In genomic region chr3:190289989-190290388, GRCh38 we compare ENCODE assay signal across 31 cellular contexts. TPM values are rescaled to one million over a fixed set of nuclear protein-coding genes. Genes with fewer than 3 reads are reported as not detected.
"Had no signal": no experiment of that assay in that cellular context is flagged by ENCODE, and none has a peak within 500 bp of the region (broad histone marks: within the 10 kb centered on the region; RNA-seq: fewer than 3 reads in every experiment).

No MANE protein-coding gene starts in this region.

- H3K36me3 ChIP-seq: adrenal gland, esophagus squamous epithelium, gastroesophageal sphincter, heart right ventricle, WERI-Rb-1 had no signal

- H3K27me3 ChIP-seq: adrenal gland, body of pancreas, esophagus squamous epithelium, gastroesophageal sphincter, heart right ventricle, hepatocyte had no signal

- H3K27ac ChIP-seq: adrenal gland, body of pancreas, esophagus squamous epithelium, gastroesophageal sphincter, heart right ventricle, hepatocyte, WERI-Rb-1 had no signal

- H2AFZ ChIP-seq: hepatocyte had no signal

- ATAC-seq: activated CD4-positive, alpha-beta T cell treated with anti-CD3 and anti-CD28 coated beads for 36 hours; activated CD8-positive, alpha-beta memory T cell treated with anti-CD3 and anti-CD28 coated beads, Interleukin-2, amount 10 ng/mL, durations not matched to agents 7 days and 5 days; activated CD8-positive, alpha-beta T cell treated with anti-CD3 and anti-CD28 coated beads, Interleukin-2, amount 10 ng/mL, durations not matched to agents 7 days and 5 days; activated naive CD8-positive, alpha-beta T cell treated with anti-CD3 and anti-CD28 coated beads, Interleukin-2, amount 50 U/mL, for 24 hours; body of pancreas; effector memory CD8-positive, alpha-beta T cell; gastroesophageal sphincter; heart right ventricle had no signal

- H3K4me3 ChIP-seq: adrenal gland, body of pancreas, esophagus squamous epithelium, gastroesophageal sphincter, heart right ventricle, hepatocyte had no signal

- DNase-seq: activated CD4-positive, alpha-beta memory T cell treated with anti-CD3 and anti-CD28 coated beads for 36 hours; activated CD4-positive, alpha-beta T cell treated with anti-CD3 and anti-CD28 coated beads for 36 hours; activated CD4-positive, alpha-beta T cell treated with anti-CD3 and anti-CD28 coated beads, Interleukin-2, amount 10 ng/mL, durations not matched to agents 24 days and 14 days; activated CD4-positive, CD25-positive, alpha-beta regulatory T cell; activated CD4-positive, CD25-positive, alpha-beta regulatory T cell treated with anti-CD3 and anti-CD28 coated beads, Interleukin-2, amount 50 U/mL, for 72 hours; activated CD8-positive, alpha-beta memory T cell treated with anti-CD3 and anti-CD28 coated beads, Interleukin-2, amount 10 ng/mL, durations not matched to agents 7 days and 5 days; activated CD8-positive, alpha-beta memory T cell treated with anti-CD3 and anti-CD28 coated beads, Interleukin-2, amount 50 U/mL, for 4 hours; activated CD8-positive, alpha-beta T cell treated with anti-CD3 and anti-CD28 coated beads, Interleukin-2, amount 10 ng/mL, durations not matched to agents 7 days and 5 days; activated effector memory CD4-positive, alpha-beta T cell treated with anti-CD3 and anti-CD28 coated beads, Interleukin-2, amount 50 U/mL, for 16 hours; activated naive CD4-positive, alpha-beta T cell treated with anti-CD3 and anti-CD28 coated beads for 36 hours; activated naive CD8-positive, alpha-beta T cell treated with anti-CD3 and anti-CD28 coated beads for 36 hours; activated naive CD8-positive, alpha-beta T cell treated with anti-CD3 and anti-CD28 coated beads, Interleukin-2, amount 50 U/mL, for 24 hours; activated T-cell treated with anti-CD3 and anti-CD28 coated beads, Interleukin-2, amount 50 U/mL, for 1 hour; activated T-cell treated with anti-CD3 and anti-CD28 coated beads, Interleukin-2, amount 50 U/mL, for 48 hours; adrenal gland; amygdala; aorta; body of pancreas; caudate nucleus; cortex of kidney; dermis blood vessel endothelial cell; effector CD4-positive, alpha-beta T cell; effector memory CD8-positive, alpha-beta T cell; erythroblast; esophagus squamous epithelium; foreskin melanocyte; heart right ventricle; T1000; WERI-Rb-1 had no signal

- H3K4me1 ChIP-seq: adrenal gland, gastroesophageal sphincter, heart right ventricle had no signal

- H3K79me2 ChIP-seq: hepatocyte had no signal

- H3K9me3 ChIP-seq: body of pancreas had no signal

- H3K4me2 ChIP-seq: hepatocyte had no signal

RNA-seq across cellular contexts. Expression of gene CLDN1, which starts 32.3 kb away (rescaled TPM):
- total RNA-seq: activated CD8-positive, alpha-beta memory T cell treated with anti-CD3 and anti-CD28 coated beads, Interleukin-2, amount 10 ng/mL, durations not matched to agents 7 days and 5 days; activated CD8-positive, alpha-beta T cell treated with anti-CD3 and anti-CD28 coated beads, Interleukin-2, amount 10 ng/mL, durations not matched to agents 7 days and 5 days had no signal
